In the genomic region with DNA sequence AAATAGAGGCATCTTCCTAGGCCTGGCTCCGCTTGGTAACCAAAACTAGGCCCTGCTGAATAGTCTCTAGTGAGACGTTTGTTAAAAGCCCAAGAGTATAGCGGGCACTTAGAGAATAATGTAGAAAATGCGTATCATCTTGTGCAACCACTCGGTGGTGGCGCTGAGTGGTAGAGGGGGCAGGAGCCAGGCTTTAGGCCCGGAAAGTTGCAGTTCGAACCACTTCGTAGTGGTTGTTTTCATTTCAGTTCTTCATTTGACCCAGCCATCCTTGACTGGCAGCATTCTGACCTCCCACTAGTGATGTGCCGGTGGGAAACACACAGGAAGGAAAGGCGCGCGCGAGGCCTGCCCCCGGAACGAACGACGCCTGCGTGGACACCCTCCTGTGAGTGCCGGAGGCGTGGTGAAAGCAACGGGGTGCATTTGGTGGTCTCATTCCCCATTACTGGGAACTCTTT, we compare ENCODE assay signal across 9 cellular contexts. TPM values are rescaled to one million over a fixed set of nuclear protein-coding genes. Genes with fewer than 3 reads are reported as not detected.
DNase-seq lines count a peak whose midpoint lies in the region; ATAC-seq and TF ChIP-seq lines count a peak whose summit lies in the region.
"Had no signal": no experiment of that assay in that cellular context is flagged by ENCODE, and none has a peak within 500 bp of the region (broad histone marks: within the 10 kb centered on the region; RNA-seq: fewer than 3 reads in every experiment).

No MANE protein-coding gene starts in this region.

- no peak for ATAC-seq in HG02571 (IDR thresholded peaks at IDR 0.05; ENCODE audit: unreplicated experiment)
- ATAC-seq in HG02938 (IDR thresholded peaks at IDR 0.05; ENCODE audit: unreplicated experiment), result no peak
- ATAC-seq in HG03460 (IDR thresholded peaks at IDR 0.05; ENCODE audit: unreplicated experiment), result no peak

- CTCF ChIA-PET in PC-9 (lab: Charles Lee), result no interaction called here

- H4K8ac ChIP-seq in trophoblast cell (ENCODE audit: low read depth, low read length), result peak overlapping the region; percentile 72

- no peak for TF ChIP-seq CTCF in PC-9 (conservative IDR thresholded peaks at IDR 0.05)
- no peak for TF ChIP-seq CTCF in coronary artery (IDR thresholded peaks at IDR 0.05)

- H3K23ac ChIP-seq in trophoblast cell (ENCODE audit: low read length), result no peak overlapping the region

- H3K27ac ChIP-seq in PC-9, result no peak overlapping the region
- H3K27ac ChIP-seq in coronary artery, result no peak overlapping the region
- no peak overlapping the region for H3K27ac ChIP-seq in trophoblast cell (ENCODE audit: low read depth, low read length)

- H3K79me2 ChIP-seq in PC-9 (ENCODE audit: low read depth), result no peaks in the 10 kb centered on the region
- H3K79me2 ChIP-seq in trophoblast cell (ENCODE audit: control insufficient read depth, insufficient read depth, low read length, poor library complexity), result no peaks in the 10 kb centered on the region

- H3K27me3 ChIP-seq in PC-9 (ENCODE audit: insufficient read depth, low read depth) (no peaks in the 10 kb centered on the region), trophoblast cell (ENCODE audit: insufficient read depth, low read length) (no peaks in the 10 kb centered on the region)

- H3K4ac ChIP-seq in trophoblast cell (ENCODE audit: low read depth, low read length), result no peak overlapping the region

- DNase-seq in GM19238 (ENCODE audit: insufficient read length, low spot score), result peak; percentile 16
- peak in 1 of 2 experiments; percentile 37 for DNase-seq in PC-9
- no peak for DNase-seq in coronary artery (ENCODE audit: low spot score)
- peak in 1 of 2 donors; percentile 3 for DNase-seq in trophoblast cell
- DNase-seq in NCI-H510A (lab: John Stamatoyannopoulos, UW), result no peak

- no CpG with 5 or more reads among the region's 22 CpGs for WGBS in trophoblast cell (ENCODE audit: extremely low coverage, insufficient coverage, insufficient read length)

- H3K9ac ChIP-seq in trophoblast cell (ENCODE audit: low read length), result no peak overlapping the region

- H2BK120ac ChIP-seq in trophoblast cell (ENCODE audit: insufficient read depth, low read length, poor library complexity), result no peak overlapping the region

- H3K9me3 ChIP-seq in PC-9 (ENCODE audit: insufficient read depth, low read depth) (no peaks in the 10 kb centered on the region), trophoblast cell (ENCODE audit: insufficient read depth, low read depth, low read length) (no peaks in the 10 kb centered on the region)

- POLR2A ChIA-PET in PC-9 (lab: Charles Lee; ENCODE audit: unreplicated experiment), result interaction anchor here (0.5 to 0.6 kb wide), 3 partner anchors 277 to 690 kb away, joined by 4 to 5 read pairs (median 5); no protein-coding TSS in a partner anchor

- H3K79me1 ChIP-seq in trophoblast cell (ENCODE audit: low read length), result peaks cover 2% of the 10 kb centered on the region

- no peak overlapping the region for H2BK5ac ChIP-seq in trophoblast cell (ENCODE audit: low read depth, low read length, poor library complexity)

- H2AFZ ChIP-seq in PC-9 (peak overlapping the region; percentile 87), trophoblast cell (ENCODE audit: insufficient read depth, low read length, poor library complexity) (peak overlapping the region; percentile 82)

- no TSS peak for BruUV-seq in PC-9 (replicated peaks; lab: Mats Ljungman, UMichigan)

- no peak overlapping the region for H2AK5ac ChIP-seq in trophoblast cell (ENCODE audit: low read length)

- H3K18ac ChIP-seq in trophoblast cell (ENCODE audit: low read length), result no peak overlapping the region

- intact Hi-C loops in PC-9 (cut with micrococcal nuclease; ENCODE audit: unreplicated experiment), result loop anchor here (1.0 to 10.0 kb wide), 4 partner anchors 44 to 462 kb away; a partner anchor contains a TSS

- no peak overlapping the region for H3K14ac ChIP-seq in trophoblast cell (ENCODE audit: low read length)

- H3K4me2 ChIP-seq in PC-9, result peak overlapping the region; percentile 96
- H3K4me2 ChIP-seq in trophoblast cell (ENCODE audit: low read length), result peak overlapping the region; percentile 56

- no peak overlapping the region for H2BK12ac ChIP-seq in trophoblast cell (ENCODE audit: low read length)

- H4K20me1 ChIP-seq in PC-9 (ENCODE audit: insufficient read depth), result no peaks in the 10 kb centered on the region

- H3K4me1 ChIP-seq in PC-9 (replicated peaks; ENCODE audit: insufficient read depth) (peaks cover 12% of the 10 kb centered on the region; the same call in 1 of the 2 replicates), trophoblast cell (ENCODE audit: control insufficient read depth in 1 of 2, insufficient read depth in 2 of 2, low read length in 2 of 2) (no peaks in the 10 kb centered on the region)

- peaks cover 23% of the 10 kb centered on the region; the same call in 1 of the 2 replicates for H3F3A ChIP-seq in PC-9 (ENCODE audit: insufficient read depth, low read depth)

- H3K36me3 ChIP-seq in PC-9 (ENCODE audit: low read depth) (no peaks in the 10 kb centered on the region), trophoblast cell (ENCODE audit: control insufficient read depth in 1 of 2, insufficient read depth in 2 of 2, low read length in 2 of 2) (no peaks in the 10 kb centered on the region)

- no peak overlapping the region for H4K12ac ChIP-seq in trophoblast cell (ENCODE audit: low read depth, low read length)

- H3K4me3 ChIP-seq in PC-9 (peak overlapping the region; percentile 65), coronary artery (peak overlapping the region; percentile 37), trophoblast cell (ENCODE audit: low read depth, low read length) (peak overlapping the region; percentile 64)

- H3K9me2 ChIP-seq in PC-9 (ENCODE audit: insufficient read depth), result no peaks in the 10 kb centered on the region

- peak overlapping the region; percentile 27 for H4K91ac ChIP-seq in trophoblast cell (ENCODE audit: low read depth, low read length)

RNA-seq across cellular contexts. Expression of a gene that starts 18.0 kb away (rescaled TPM):
- total RNA-seq in PC-9 (2021), result not detected in 2 replicates
- polyA plus RNA-seq in trophoblast cell (2013), result 0.38 and 0.47 TPM in 2 replicates
- total RNA-seq: NCI-H460 had no signal

RNA-seq across cellular contexts. Expression of a gene that starts 28.1 kb away (rescaled TPM):
- total RNA-seq in PC-9 (2021), result not detected in 2 replicates
- not detected in 2 replicates for polyA plus RNA-seq in trophoblast cell (2013)
- total RNA-seq: NCI-H460 had no signal
